Comparison of ENCODE assay signal across 16 cellular contexts in genomic region chr2:60488291-60488690, GRCh38.
A peak's percentile ranks its signal among the peaks of the same experiment; 100 is the strongest.
DNase-seq lines count a peak whose midpoint lies in the region; ATAC-seq and TF ChIP-seq lines count a peak whose summit lies in the region.
"Had no signal": no experiment of that assay in that cellular context is flagged by ENCODE, and none has a peak within 500 bp of the region (broad histone marks: within the 10 kb centered on the region; RNA-seq: fewer than 3 reads in every experiment).

No MANE protein-coding gene starts in this region.

- no peak overlapping the region for H3K4me2 ChIP-seq in Karpas-422 (ENCODE audit: low read depth, low read length, poor library complexity, severe bottlenecking)
- H3K4me2 ChIP-seq: BLaER1 had no signal

- no peaks in the 10 kb centered on the region for H3K9me3 ChIP-seq in Karpas-422 (ENCODE audit: low read length)
- no peaks in the 10 kb centered on the region for H3K9me3 ChIP-seq in HAP-1
- no peaks in the 10 kb centered on the region for H3K9me3 ChIP-seq in sigmoid colon
- H3K9me3 ChIP-seq: BLaER1, esophagus muscularis mucosa had no signal

- peak; percentile 60 for ATAC-seq in GM19463 (IDR thresholded peaks at IDR 0.05; ENCODE audit: unreplicated experiment)
- peak; percentile 73 for ATAC-seq in HG02938 (IDR thresholded peaks at IDR 0.05; ENCODE audit: unreplicated experiment)
- ATAC-seq: stimulated activated naive CD8-positive, alpha-beta T cell treated with anti-CD3 and anti-CD28 coated beads, Interleukin-15, amount 100 ng/mL, for 72 hours had no signal

- H3K4me1 ChIP-seq in Karpas-422 (ENCODE audit: low read length) (peaks cover 97% of the 10 kb centered on the region), HAP-1 (peaks cover 18% of the 10 kb centered on the region), sigmoid colon (peaks cover 0 to 14% (median 10%) of the 10 kb centered on the region in 4 donors)

- intact Hi-C loops in sigmoid colon (cut with DNase I): no loop called here

- H3K4me3 ChIP-seq in Karpas-422 (ENCODE audit: low read length): no peak overlapping the region
- H3K4me3 ChIP-seq in HAP-1: no peak overlapping the region
- H3K4me3 ChIP-seq in sigmoid colon: no peak overlapping the region
- H3K4me3 ChIP-seq: BLaER1, esophagus muscularis mucosa had no signal

- no peak for TF ChIP-seq EP300 in sigmoid colon (IDR thresholded peaks at IDR 0.05)

- peaks cover 16% of the 10 kb centered on the region for H3K4me1 Mint-ChIP-seq in chondrocyte (ENCODE audit: low read depth)
- H3K4me1 Mint-ChIP-seq: activated CD4-positive, alpha-beta memory T cell treated with anti-CD3 and anti-CD28 coated beads, Interleukin-2, amount 10 ng/mL, durations not matched to agents 7 days and 5 days; stimulated activated naive CD8-positive, alpha-beta T cell treated with anti-CD3 and anti-CD28 coated beads, Interleukin-15, amount 100 ng/mL, for 72 hours had no signal

- H3K27ac Mint-ChIP-seq in chondrocyte (ENCODE audit: unreplicated experiment): no peak overlapping the region
- H3K27ac Mint-ChIP-seq: activated CD4-positive, alpha-beta memory T cell treated with anti-CD3 and anti-CD28 coated beads, Interleukin-2, amount 10 ng/mL, durations not matched to agents 7 days and 5 days; progenitor cell of endocrine pancreas; stimulated activated naive CD8-positive, alpha-beta T cell treated with anti-CD3 and anti-CD28 coated beads, Interleukin-15, amount 100 ng/mL, for 72 hours had no signal

- H3K9me3 Mint-ChIP-seq in chondrocyte (ENCODE audit: low read depth): no peaks in the 10 kb centered on the region
- H3K9me3 Mint-ChIP-seq: activated CD4-positive, alpha-beta memory T cell treated with anti-CD3 and anti-CD28 coated beads, Interleukin-2, amount 10 ng/mL, durations not matched to agents 7 days and 5 days; stimulated activated naive CD8-positive, alpha-beta T cell treated with anti-CD3 and anti-CD28 coated beads, Interleukin-15, amount 100 ng/mL, for 72 hours had no signal

- no peaks in the 10 kb centered on the region; the same call in 1 of the 2 replicates for H4K20me1 ChIP-seq in Karpas-422 (ENCODE audit: insufficient read depth, low read depth, low read length)

- H3K27me3 ChIP-seq in Karpas-422 (ENCODE audit: low read length) (no peaks in the 10 kb centered on the region), HAP-1 (ENCODE audit: low read depth) (no peaks in the 10 kb centered on the region), sigmoid colon (no peaks in the 10 kb centered on the region)
- H3K27me3 ChIP-seq: BLaER1, esophagus muscularis mucosa had no signal

- TF ChIP-seq CTCF in GM13977 (IDR thresholded peaks at IDR 0.05; ENCODE audit: extremely low read depth, insufficient read depth, missing control alignments) (no peak), chondrocyte (IDR thresholded peaks at IDR 0.05) (no peak), sigmoid colon (IDR thresholded peaks at IDR 0.05) (no peak)

- H3K27ac ChIP-seq in Karpas-422 (ENCODE audit: low read length): peak overlapping the region; percentile 45
- no peak overlapping the region for H3K27ac ChIP-seq in sigmoid colon
- H3K27ac ChIP-seq: esophagus muscularis mucosa had no signal

- H3K9ac ChIP-seq in Karpas-422 (ENCODE audit: low read length): no peak overlapping the region
- H3K9ac ChIP-seq: BLaER1 had no signal

- TF ChIP-seq POLR2A in sigmoid colon (IDR thresholded peaks at IDR 0.05): no peak

- WGBS in sigmoid colon, 2 donors: 85 to 87% methylated on average over 3 of the region's 3 CpGs

- DNase-seq in GM13977 (ENCODE audit: low spot score) (peak; percentile 56), Karpas-422 (no peak), NCI-H1092 (lab: John Stamatoyannopoulos, UW) (no peak), chondrocyte (ENCODE audit: low spot score) (no peak), HAP-1 (ENCODE audit: low spot score in 2 of 2) (no peak), sigmoid colon (no peak)
- DNase-seq: activated CD4-positive, alpha-beta memory T cell treated with anti-CD3 and anti-CD28 coated beads, Interleukin-2, amount 10 ng/mL, durations not matched to agents 7 days and 5 days; central memory CD4-positive, alpha-beta T cell; hippocampal formation; stimulated activated CD4-positive, alpha-beta T cell treated with anti-CD3 and anti-CD28 coated beads, Interleukin-2, amount 100 ng/mL, for 24 hours; stimulated activated naive CD8-positive, alpha-beta T cell treated with anti-CD3 and anti-CD28 coated beads, Interleukin-15, amount 100 ng/mL, for 72 hours had no signal

- H3K36me3 ChIP-seq in Karpas-422 (ENCODE audit: insufficient read depth, low read length) (peaks cover 19% of the 10 kb centered on the region; the same call in 1 of the 2 replicates), HAP-1 (replicated peaks) (no peaks in the 10 kb centered on the region), sigmoid colon (no peaks in the 10 kb centered on the region)
- H3K36me3 ChIP-seq: esophagus muscularis mucosa had no signal

- peaks cover 1% of the 10 kb centered on the region for H3K36me3 Mint-ChIP-seq in chondrocyte (ENCODE audit: low read depth)

- H3K79me2 ChIP-seq in Karpas-422 (ENCODE audit: low read length): peaks cover 100% of the 10 kb centered on the region

- no peak overlapping the region for H2AFZ ChIP-seq in Karpas-422 (ENCODE audit: low read length)

- H3K4me3 Mint-ChIP-seq in chondrocyte (ENCODE audit: unreplicated experiment): no peak overlapping the region
- H3K4me3 Mint-ChIP-seq: activated CD4-positive, alpha-beta memory T cell treated with anti-CD3 and anti-CD28 coated beads, Interleukin-2, amount 10 ng/mL, durations not matched to agents 7 days and 5 days; stimulated activated naive CD8-positive, alpha-beta T cell treated with anti-CD3 and anti-CD28 coated beads, Interleukin-15, amount 100 ng/mL, for 72 hours had no signal

- no peaks in the 10 kb centered on the region for H3K27me3 Mint-ChIP-seq in chondrocyte (ENCODE audit: low read depth)
- H3K27me3 Mint-ChIP-seq: progenitor cell of endocrine pancreas; stimulated activated naive CD8-positive, alpha-beta T cell treated with anti-CD3 and anti-CD28 coated beads, Interleukin-15, amount 100 ng/mL, for 72 hours had no signal

- no peaks in the 10 kb centered on the region for H3K9me2 ChIP-seq in Karpas-422 (replicated peaks; ENCODE audit: insufficient read depth, low read length)

- in situ Hi-C loops in GM13977 (cut with MboI; ENCODE audit: low pct_unique_long_range_greater_than_20kb, low sequenced_read_pairs, unreplicated experiment): no loop called here
- in situ Hi-C loops in HAP-1 (cut with MboI; ENCODE audit: low sequenced_read_pairs): no loop called here
